2 cellular contexts compared by ENCODE assay signal in the genomic region with DNA sequence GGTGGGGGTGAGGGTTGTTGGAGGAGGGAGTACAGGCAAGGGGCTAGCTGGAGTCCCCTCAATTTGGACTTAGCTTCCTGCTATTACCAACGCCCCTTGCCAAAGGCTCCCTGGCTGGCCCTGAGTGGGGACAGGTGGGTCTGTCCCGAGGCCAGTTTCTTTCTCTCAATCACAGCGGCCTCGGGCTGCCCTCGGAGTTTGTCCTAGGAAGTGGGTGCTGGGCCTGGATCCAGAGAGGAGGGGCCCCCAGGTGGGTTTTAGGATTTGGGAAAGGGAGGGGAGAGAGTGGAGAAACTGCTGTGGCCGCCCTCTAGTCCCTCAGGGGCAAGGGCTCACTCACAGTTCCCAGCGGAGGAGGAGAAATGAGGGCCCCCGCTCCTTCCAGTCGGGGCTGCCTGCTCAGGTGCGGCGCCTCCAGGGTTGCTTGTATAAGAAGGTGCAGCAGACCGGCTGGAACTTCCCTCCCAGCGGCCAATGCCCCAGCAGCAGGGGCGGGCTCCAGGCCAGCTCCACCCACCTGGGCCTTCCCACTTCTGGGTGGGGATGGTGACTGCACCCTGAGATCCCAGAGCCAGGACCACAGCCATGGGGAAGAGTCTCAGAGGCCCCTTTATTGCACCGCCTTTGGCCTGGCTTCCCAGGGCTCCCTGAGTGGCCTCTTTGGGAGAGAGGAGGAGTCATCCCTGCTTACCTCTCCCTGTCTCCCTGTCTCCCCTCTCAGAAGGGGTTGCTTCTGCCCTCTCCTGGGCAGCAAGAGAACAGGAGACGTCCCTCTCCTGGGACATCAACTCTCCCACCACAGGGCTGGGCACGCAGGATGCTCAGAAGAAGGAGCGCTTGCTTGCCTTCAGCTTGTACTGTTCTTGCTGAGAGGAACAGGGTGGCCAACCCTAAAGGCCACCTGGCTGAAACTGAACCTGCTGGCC.
TF ChIP-seq lines count a peak whose summit lies in the region.

No MANE protein-coding gene starts in this region.

TF ChIP-seq in K562, 482 proteins besides CTCF, POLR2A, EP300 and RAD21 (continued from another document and continues in another):
- TF ChIP-seq CC2D1A (IDR thresholded peaks at IDR 0.05) (no peak), CREM (IDR thresholded peaks at IDR 0.05; ENCODE audit: low read depth) (peak; percentile 14; the same call in 1 of the 2 replicates), RNF2 (IDR thresholded peaks at IDR 0.05) (no peak), XRCC5 (IDR thresholded peaks at IDR 0.05; ENCODE audit: low read depth, low read length) (0 out of 2 replicates have a peak, but pooled peaks have one; percentile 31), NONO (IDR thresholded peaks at IDR 0.05; ENCODE audit: low read depth in 2 of 2, low read length in 1 of 2) (peak in 1 of 2 experiments; percentile 94; a peak in 2 of 4 replicates), RBBP5 (IDR thresholded peaks at IDR 0.05; ENCODE audit: borderline replicate concordance, insufficient read depth, low read length, poor library complexity, severe bottlenecking) (no peak), ILF3 (IDR thresholded peaks at IDR 0.05; ENCODE audit: borderline replicate concordance) (no peak), ERF (CRISPR knock-in tag; IDR thresholded peaks at IDR 0.05) (no peak), HNRNPL (IDR thresholded peaks at IDR 0.05; ENCODE audit: low read depth, low read length) (no peak), POLR2G (IDR thresholded peaks at IDR 0.05; ENCODE audit: low read depth, low read length) (peak; percentile 64), GABPB1 (CRISPR knock-in tag; IDR thresholded peaks at IDR 0.05) (0 out of 2 replicates have a peak, but pooled peaks have one; percentile 25), EP400 (IDR thresholded peaks at IDR 0.05) (no peak), TCF7L2 (IDR thresholded peaks at IDR 0.05; ENCODE audit: low read depth, low read length) (peak; percentile 48; the same call in 1 of the 2 replicates), RBFOX2 (IDR thresholded peaks at IDR 0.05; ENCODE audit: low read depth, low read length) (peak; percentile 57), ZNF780A (CRISPR knock-in tag; IDR thresholded peaks at IDR 0.05) (no peak), NRF1 (conservative IDR thresholded peaks at IDR 0.05 in 1 of 2, IDR thresholded peaks at IDR 0.05 in 1 of 2) (peak; percentile 49 to 59; a peak in 3 of 4 replicates), ZNF668 (CRISPR knock-in tag; IDR thresholded peaks at IDR 0.05) (no peak), HDAC8 (tag; IDR thresholded peaks at IDR 0.05) (no peak), TAL1 (IDR thresholded peaks at IDR 0.05) (no peak), HDAC2 (IDR thresholded peaks at IDR 0.05) (no peak), CXXC5 (CRISPR knock-in tag; IDR thresholded peaks at IDR 0.05) (peak; percentile 11; the same call in 1 of the 2 replicates), MCM3 (IDR thresholded peaks at IDR 0.05) (no peak), CEBPB (tag; IDR thresholded peaks at IDR 0.05) (no peak), FOXA1 (IDR thresholded peaks at IDR 0.05; ENCODE audit: borderline replicate concordance) (no peak), KLF13 (tag; IDR thresholded peaks at IDR 0.05; ENCODE audit: borderline replicate concordance, low read depth) (no peak), PHF8 (IDR thresholded peaks at IDR 0.05; ENCODE audit: borderline replicate concordance, low read length) (peak; percentile 42; the same call in 1 of the 2 replicates), SP1 (CRISPR knock-in tag; IDR thresholded peaks at IDR 0.05) (peak; percentile 76), HNRNPK (IDR thresholded peaks at IDR 0.05; ENCODE audit: low read depth, low read length, poor library complexity, severe bottlenecking) (no peak), FOXK2 (conservative IDR thresholded peaks at IDR 0.05 in 1 of 2, IDR thresholded peaks at IDR 0.05 in 1 of 2; ENCODE audit: low read depth in 2 of 2) (peak in 1 of 2 experiments; percentile 88; a peak in 2 of 4 replicates), DDX20 (tag; IDR thresholded peaks at IDR 0.05; ENCODE audit: low read depth) (no peak)
- TF ChIP-seq, protein P1, sequence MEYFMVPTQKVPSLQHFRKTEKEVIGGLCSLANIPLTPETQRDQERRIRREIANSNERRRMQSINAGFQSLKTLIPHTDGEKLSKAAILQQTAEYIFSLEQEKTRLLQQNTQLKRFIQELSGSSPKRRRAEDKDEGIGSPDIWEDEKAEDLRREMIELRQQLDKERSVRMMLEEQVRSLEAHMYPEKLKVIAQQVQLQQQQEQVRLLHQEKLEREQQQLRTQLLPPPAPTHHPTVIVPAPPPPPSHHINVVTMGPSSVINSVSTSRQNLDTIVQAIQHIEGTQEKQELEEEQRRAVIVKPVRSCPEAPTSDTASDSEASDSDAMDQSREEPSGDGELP (CRISPR knock-in tag; IDR thresholded peaks at IDR 0.05; ENCODE audit: borderline replicate concordance): peak; percentile 47; the same call in 1 of the 2 replicates
- TF ChIP-seq, protein P2, sequence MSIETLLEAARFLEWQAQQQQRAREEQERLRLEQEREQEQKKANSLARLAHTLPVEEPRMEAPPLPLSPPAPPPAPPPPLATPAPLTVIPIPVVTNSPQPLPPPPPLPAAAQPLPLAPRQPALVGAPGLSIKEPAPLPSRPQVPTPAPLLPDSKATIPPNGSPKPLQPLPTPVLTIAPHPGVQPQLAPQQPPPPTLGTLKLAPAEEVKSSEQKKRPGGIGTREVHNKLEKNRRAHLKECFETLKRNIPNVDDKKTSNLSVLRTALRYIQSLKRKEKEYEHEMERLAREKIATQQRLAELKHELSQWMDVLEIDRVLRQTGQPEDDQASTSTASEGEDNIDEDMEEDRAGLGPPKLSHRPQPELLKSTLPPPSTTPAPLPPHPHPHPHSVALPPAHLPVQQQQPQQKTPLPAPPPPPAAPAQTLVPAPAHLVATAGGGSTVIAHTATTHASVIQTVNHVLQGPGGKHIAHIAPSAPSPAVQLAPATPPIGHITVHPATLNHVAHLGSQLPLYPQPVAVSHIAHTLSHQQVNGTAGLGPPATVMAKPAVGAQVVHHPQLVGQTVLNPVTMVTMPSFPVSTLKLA (conservative IDR thresholded peaks at IDR 0.05): no peak
- TF ChIP-seq, protein P3, sequence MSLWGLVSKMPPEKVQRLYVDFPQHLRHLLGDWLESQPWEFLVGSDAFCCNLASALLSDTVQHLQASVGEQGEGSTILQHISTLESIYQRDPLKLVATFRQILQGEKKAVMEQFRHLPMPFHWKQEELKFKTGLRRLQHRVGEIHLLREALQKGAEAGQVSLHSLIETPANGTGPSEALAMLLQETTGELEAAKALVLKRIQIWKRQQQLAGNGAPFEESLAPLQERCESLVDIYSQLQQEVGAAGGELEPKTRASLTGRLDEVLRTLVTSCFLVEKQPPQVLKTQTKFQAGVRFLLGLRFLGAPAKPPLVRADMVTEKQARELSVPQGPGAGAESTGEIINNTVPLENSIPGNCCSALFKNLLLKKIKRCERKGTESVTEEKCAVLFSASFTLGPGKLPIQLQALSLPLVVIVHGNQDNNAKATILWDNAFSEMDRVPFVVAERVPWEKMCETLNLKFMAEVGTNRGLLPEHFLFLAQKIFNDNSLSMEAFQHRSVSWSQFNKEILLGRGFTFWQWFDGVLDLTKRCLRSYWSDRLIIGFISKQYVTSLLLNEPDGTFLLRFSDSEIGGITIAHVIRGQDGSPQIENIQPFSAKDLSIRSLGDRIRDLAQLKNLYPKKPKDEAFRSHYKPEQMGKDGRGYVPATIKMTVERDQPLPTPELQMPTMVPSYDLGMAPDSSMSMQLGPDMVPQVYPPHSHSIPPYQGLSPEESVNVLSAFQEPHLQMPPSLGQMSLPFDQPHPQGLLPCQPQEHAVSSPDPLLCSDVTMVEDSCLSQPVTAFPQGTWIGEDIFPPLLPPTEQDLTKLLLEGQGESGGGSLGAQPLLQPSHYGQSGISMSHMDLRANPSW (CRISPR knock-in tag; IDR thresholded peaks at IDR 0.05): peak; percentile 39; the same call in 1 of the 2 replicates

TF ChIP-seq in HepG2, 621 proteins besides CTCF, POLR2A, EP300 and RAD21 (continued from another document and continues in another):
- TF ChIP-seq, protein P4, sequence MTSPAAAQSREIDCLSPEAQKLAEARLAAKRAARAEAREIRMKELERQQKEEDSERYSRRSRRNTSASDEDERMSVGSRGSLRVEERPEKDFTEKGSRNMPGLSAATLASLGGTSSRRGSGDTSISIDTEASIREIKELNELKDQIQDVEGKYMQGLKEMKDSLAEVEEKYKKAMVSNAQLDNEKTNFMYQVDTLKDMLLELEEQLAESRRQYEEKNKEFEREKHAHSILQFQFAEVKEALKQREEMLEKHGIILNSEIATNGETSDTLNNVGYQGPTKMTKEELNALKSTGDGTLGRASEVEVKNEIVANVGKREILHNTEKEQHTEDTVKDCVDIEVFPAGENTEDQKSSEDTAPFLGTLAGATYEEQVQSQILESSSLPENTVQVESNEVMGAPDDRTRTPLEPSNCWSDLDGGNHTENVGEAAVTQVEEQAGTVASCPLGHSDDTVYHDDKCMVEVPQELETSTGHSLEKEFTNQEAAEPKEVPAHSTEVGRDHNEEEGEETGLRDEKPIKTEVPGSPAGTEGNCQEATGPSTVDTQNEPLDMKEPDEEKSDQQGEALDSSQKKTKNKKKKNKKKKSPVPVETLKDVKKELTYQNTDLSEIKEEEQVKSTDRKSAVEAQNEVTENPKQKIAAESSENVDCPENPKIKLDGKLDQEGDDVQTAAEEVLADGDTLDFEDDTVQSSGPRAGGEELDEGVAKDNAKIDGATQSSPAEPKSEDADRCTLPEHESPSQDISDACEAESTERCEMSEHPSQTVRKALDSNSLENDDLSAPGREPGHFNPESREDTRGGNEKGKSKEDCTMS (CRISPR knock-in tag; conservative IDR thresholded peaks at IDR 0.05): no peak
- TF ChIP-seq, protein P5, sequence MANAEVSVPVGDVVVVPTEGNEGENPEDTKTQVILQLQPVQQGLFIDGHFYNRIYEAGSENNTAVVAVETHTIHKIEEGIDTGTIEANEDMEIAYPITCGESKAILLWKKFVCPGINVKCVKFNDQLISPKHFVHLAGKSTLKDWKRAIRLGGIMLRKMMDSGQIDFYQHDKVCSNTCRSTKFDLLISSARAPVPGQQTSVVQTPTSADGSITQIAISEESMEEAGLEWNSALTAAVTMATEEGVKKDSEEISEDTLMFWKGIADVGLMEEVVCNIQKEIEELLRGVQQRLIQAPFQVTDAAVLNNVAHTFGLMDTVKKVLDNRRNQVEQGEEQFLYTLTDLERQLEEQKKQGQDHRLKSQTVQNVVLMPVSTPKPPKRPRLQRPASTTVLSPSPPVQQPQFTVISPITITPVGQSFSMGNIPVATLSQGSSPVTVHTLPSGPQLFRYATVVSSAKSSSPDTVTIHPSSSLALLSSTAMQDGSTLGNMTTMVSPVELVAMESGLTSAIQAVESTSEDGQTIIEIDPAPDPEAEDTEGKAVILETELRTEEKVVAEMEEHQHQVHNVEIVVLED (CRISPR knock-in tag; IDR thresholded peaks at IDR 0.05; ENCODE audit: borderline replicate concordance): peak; percentile 72
- TF ChIP-seq BORCS8-MEF2B (CRISPR knock-in tag; IDR thresholded peaks at IDR 0.05): peak; percentile 61; the same call in 1 of the 2 replicates
- TF ChIP-seq, protein P6, sequence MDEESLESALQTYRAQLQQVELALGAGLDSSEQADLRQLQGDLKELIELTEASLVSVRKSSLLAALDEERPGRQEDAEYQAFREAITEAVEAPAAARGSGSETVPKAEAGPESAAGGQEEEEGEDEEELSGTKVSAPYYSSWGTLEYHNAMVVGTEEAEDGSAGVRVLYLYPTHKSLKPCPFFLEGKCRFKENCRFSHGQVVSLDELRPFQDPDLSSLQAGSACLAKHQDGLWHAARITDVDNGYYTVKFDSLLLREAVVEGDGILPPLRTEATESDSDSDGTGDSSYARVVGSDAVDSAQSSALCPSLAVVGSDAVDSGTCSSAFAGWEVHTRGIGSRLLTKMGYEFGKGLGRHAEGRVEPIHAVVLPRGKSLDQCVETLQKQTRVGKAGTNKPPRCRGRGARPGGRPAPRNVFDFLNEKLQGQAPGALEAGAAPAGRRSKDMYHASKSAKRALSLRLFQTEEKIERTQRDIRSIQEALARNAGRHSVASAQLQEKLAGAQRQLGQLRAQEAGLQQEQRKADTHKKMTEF (CRISPR knock-in tag; IDR thresholded peaks at IDR 0.05): peak; percentile 62
- TF ChIP-seq MTF2 (CRISPR knock-in tag; IDR thresholded peaks at IDR 0.05; ENCODE audit: borderline replicate concordance): no peak
- TF ChIP-seq XBP1 (CRISPR knock-in tag; IDR thresholded peaks at IDR 0.05): no peak
- no peak for TF ChIP-seq ZNF703 (CRISPR knock-in tag; IDR thresholded peaks at IDR 0.05; ENCODE audit: borderline replicate concordance)
- TF ChIP-seq ZFAT (CRISPR knock-in tag; conservative IDR thresholded peaks at IDR 0.05): no peak
- peak; percentile 85 for TF ChIP-seq PHF8 (CRISPR knock-in tag; IDR thresholded peaks at IDR 0.05)
- TF ChIP-seq TAF1 (CRISPR knock-in tag; IDR thresholded peaks at IDR 0.05): peak; percentile 68
- peak; percentile 91; the same call in 1 of the 2 replicates for TF ChIP-seq DR1 (CRISPR knock-in tag; IDR thresholded peaks at IDR 0.05)
- TF ChIP-seq, protein P7, sequence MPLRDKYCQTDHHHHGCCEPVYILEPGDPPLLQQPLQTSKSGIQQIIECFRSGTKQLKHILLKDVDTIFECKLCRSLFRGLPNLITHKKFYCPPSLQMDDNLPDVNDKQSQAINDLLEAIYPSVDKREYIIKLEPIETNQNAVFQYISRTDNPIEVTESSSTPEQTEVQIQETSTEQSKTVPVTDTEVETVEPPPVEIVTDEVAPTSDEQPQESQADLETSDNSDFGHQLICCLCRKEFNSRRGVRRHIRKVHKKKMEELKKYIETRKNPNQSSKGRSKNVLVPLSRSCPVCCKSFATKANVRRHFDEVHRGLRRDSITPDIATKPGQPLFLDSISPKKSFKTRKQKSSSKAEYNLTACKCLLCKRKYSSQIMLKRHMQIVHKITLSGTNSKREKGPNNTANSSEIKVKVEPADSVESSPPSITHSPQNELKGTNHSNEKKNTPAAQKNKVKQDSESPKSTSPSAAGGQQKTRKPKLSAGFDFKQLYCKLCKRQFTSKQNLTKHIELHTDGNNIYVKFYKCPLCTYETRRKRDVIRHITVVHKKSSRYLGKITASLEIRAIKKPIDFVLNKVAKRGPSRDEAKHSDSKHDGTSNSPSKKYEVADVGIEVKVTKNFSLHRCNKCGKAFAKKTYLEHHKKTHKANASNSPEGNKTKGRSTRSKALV (CRISPR knock-in tag; IDR thresholded peaks at IDR 0.05): no peak
- TF ChIP-seq HMGA1 (CRISPR knock-in tag; conservative IDR thresholded peaks at IDR 0.05): no peak
- peak; percentile 53; the same call in 1 of the 2 replicates for TF ChIP-seq NCOA1 (CRISPR knock-in tag; IDR thresholded peaks at IDR 0.05)
- no peak for TF ChIP-seq RXRA (CRISPR knock-in tag; IDR thresholded peaks at IDR 0.05)
- TF ChIP-seq ISL2 (CRISPR knock-in tag; IDR thresholded peaks at IDR 0.05): peak; percentile 17; the same call in 1 of the 2 replicates
- TF ChIP-seq, protein P8, sequence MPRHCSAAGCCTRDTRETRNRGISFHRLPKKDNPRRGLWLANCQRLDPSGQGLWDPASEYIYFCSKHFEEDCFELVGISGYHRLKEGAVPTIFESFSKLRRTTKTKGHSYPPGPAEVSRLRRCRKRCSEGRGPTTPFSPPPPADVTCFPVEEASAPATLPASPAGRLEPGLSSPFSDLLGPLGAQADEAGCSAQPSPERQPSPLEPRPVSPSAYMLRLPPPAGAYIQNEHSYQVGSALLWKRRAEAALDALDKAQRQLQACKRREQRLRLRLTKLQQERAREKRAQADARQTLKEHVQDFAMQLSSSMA (CRISPR knock-in tag; IDR thresholded peaks at IDR 0.05): no peak
- TF ChIP-seq ZSCAN31 (CRISPR knock-in tag; IDR thresholded peaks at IDR 0.05; ENCODE audit: low read depth): peak; percentile 59; the same call in 1 of the 2 replicates
- TF ChIP-seq GTF2F1 (IDR thresholded peaks at IDR 0.05; ENCODE audit: low read length): no peak
- TF ChIP-seq ETV6 (CRISPR knock-in tag; conservative IDR thresholded peaks at IDR 0.05): no peak
- peak; percentile 55; the same call in 1 of the 2 replicates for TF ChIP-seq NFYC (CRISPR knock-in tag; IDR thresholded peaks at IDR 0.05)
- TF ChIP-seq AKAP8 (CRISPR knock-in tag; IDR thresholded peaks at IDR 0.05): no peak
- TF ChIP-seq SP5 (CRISPR knock-in tag; IDR thresholded peaks at IDR 0.05; ENCODE audit: borderline replicate concordance, low read depth): no peak; the same call in 1 of the 2 replicates
- TF ChIP-seq EED (CRISPR knock-in tag; IDR thresholded peaks at IDR 0.05): no peak
- TF ChIP-seq ZNF333 (CRISPR knock-in tag; IDR thresholded peaks at IDR 0.05; ENCODE audit: borderline replicate concordance): no peak
